Comparison of ENCODE assay signal across 8 cellular contexts in the genomic region with DNA sequence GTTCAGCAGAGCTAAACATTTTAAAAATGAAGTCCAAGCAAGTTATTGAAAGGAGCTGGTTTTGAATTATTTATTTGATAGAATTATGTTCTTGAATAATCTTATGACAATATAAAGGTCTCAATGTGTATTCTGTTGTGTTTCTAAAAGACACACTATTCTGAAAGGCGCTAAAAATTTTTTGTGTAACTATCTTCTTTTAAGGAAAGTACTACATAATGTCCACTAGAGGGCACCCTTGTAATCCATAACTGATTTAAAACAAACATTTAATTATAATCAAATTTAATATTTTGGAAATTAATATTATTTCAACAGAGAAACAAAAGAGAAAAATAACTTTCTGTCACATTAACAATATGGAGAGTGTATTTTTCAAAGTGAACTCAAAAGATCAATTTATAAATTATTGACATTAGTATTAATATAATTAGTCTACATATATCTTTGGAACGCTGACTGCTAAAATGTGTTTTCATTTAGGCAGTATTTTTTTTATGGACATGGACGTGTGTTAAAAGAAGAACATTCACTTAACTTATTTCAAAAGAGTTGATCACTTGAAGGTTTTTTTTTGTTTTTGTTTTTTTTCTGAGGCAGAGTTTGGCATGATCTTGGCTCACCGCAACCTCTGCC.
A peak's percentile ranks its signal among the peaks of the same experiment; 100 is the strongest.
DNase-seq lines count a peak whose midpoint lies in the region; ATAC-seq and TF ChIP-seq lines count a peak whose summit lies in the region.

No MANE protein-coding gene starts in this region.

- no peaks in the 10 kb centered on the region for H3K79me1 ChIP-seq in mesendoderm (ENCODE audit: low read length)

- H2BK120ac ChIP-seq in mesendoderm (ENCODE audit: low read depth, low read length), result no peak overlapping the region

- H3K9ac ChIP-seq in mesendoderm (ENCODE audit: low read length), result no peak overlapping the region

- no peak overlapping the region for H3K4ac ChIP-seq in mesendoderm (ENCODE audit: low read depth, low read length)

- WGBS in mesendoderm (ENCODE audit: extremely low coverage, insufficient coverage, low lambda C conversion rate), result no CpG with 5 or more reads among the region's 4 CpGs

- H3K36me3 ChIP-seq in brain microvascular endothelial cell (replicated peaks) (no peaks in the 10 kb centered on the region), mesendoderm (ENCODE audit: control insufficient read depth, insufficient read depth, low read length) (no peaks in the 10 kb centered on the region)

- no peak overlapping the region for H4K5ac ChIP-seq in mesendoderm (ENCODE audit: low read length)

- no peak overlapping the region for H4K8ac ChIP-seq in mesendoderm (ENCODE audit: low read depth, low read length)

- POLR2A ChIA-PET in AG04449 (lab: Yijun Ruan, JAX), result no interaction called here

- H3K27me3 ChIP-seq in brain microvascular endothelial cell (replicated peaks), result no peaks in the 10 kb centered on the region
- H3K27me3 ChIP-seq in mesendoderm (ENCODE audit: insufficient read depth, low read length, poor library complexity), result no peaks in the 10 kb centered on the region

- TF ChIP-seq CTCF in AG04449 (IDR thresholded peaks at IDR 0.05; ENCODE audit: insufficient read depth, low read length, missing control alignments), result peak; percentile 2
- TF ChIP-seq CTCF in brain microvascular endothelial cell (IDR thresholded peaks at IDR 0.05; ENCODE audit: low read depth, low read length, missing control alignments), result peak; percentile 25

- no peak overlapping the region for H3K27ac ChIP-seq in brain microvascular endothelial cell
- H3K27ac ChIP-seq in mesendoderm (ENCODE audit: low read depth, low read length), result no peak overlapping the region

- H3K4me2 ChIP-seq in mesendoderm (ENCODE audit: low read length), result no peak overlapping the region

- in situ Hi-C loops in brain microvascular endothelial cell (cut with HindIII; ENCODE audit: low pct_ligation_motif_present, low sequenced_read_pairs), result no loop called here

- H2BK15ac ChIP-seq in mesendoderm (replicated peaks; ENCODE audit: low read depth), result no peak overlapping the region

- DNase-seq in AG04449 (ENCODE audit: low read depth, low spot score) (no peak), NCI-H2107 treated with DMSO at 0.1 percent for 48 hours (lab: John Stamatoyannopoulos, UW; ENCODE audit: unreplicated experiment) (peak; percentile 51), brain microvascular endothelial cell (no peak), mesendoderm (peak; percentile 3)
- DNase-seq in activated effector memory CD4-positive, alpha-beta T cell treated with Interleukin-2 at 50 U/mL for 16 hours, result no peak

- H2BK5ac ChIP-seq in mesendoderm (ENCODE audit: low read length), result no peak overlapping the region

- no peaks in the 10 kb centered on the region for H3K4me1 ChIP-seq in mesendoderm (ENCODE audit: control insufficient read depth, low read depth, low read length)

- H3K4me3 ChIP-seq in AG04449 (ENCODE audit: low read depth, low read length) (no peak overlapping the region), brain microvascular endothelial cell (ENCODE audit: low read depth, low read length) (no peak overlapping the region), mesendoderm (ENCODE audit: low read length) (no peak overlapping the region)

- CTCF ChIA-PET in AG04449 (lab: Yijun Ruan, JAX), result interaction anchor here (0.8 to 6.0 kb wide), 18 partner anchors 8 to 1174 kb away, joined by 3 to 55 read pairs (median 4); a partner anchor contains a TSS

- no peaks in the 10 kb centered on the region for H3K79me2 ChIP-seq in mesendoderm (ENCODE audit: control insufficient read depth, insufficient read depth, low read length)

- H3K23ac ChIP-seq in mesendoderm (ENCODE audit: low read length), result no peak overlapping the region

- no peak overlapping the region for H3K56ac ChIP-seq in mesendoderm (ENCODE audit: low read length)

- ATAC-seq in GM18511 (IDR thresholded peaks at IDR 0.05; ENCODE audit: unreplicated experiment), result peak; percentile 69
- no peak for ATAC-seq in GM18520 (IDR thresholded peaks at IDR 0.05; ENCODE audit: unreplicated experiment)
- ATAC-seq in GM18498 (IDR thresholded peaks at IDR 0.05; ENCODE audit: unreplicated experiment), result no peak

- H3K18ac ChIP-seq in mesendoderm (ENCODE audit: low read length), result no peak overlapping the region

- no peak overlapping the region for H2AK5ac ChIP-seq in mesendoderm (ENCODE audit: low read length)

Comparison
In these comparisons a context has a peak if more than half of its experiments do, and no peak if none do; other contexts are left out.
1. DNase-seq: peak in NCI-H2107 treated with DMSO at 0.1 percent for 48 hours (single experiment) and mesendoderm (single experiment); none in AG04449 (single experiment), brain microvascular endothelial cell (single experiment) and activated effector memory CD4-positive, alpha-beta T cell treated with Interleukin-2 at 50 U/mL for 16 hours (single experiment).